Comparison of ENCODE assay signal across 8 cellular contexts in the genomic region with DNA sequence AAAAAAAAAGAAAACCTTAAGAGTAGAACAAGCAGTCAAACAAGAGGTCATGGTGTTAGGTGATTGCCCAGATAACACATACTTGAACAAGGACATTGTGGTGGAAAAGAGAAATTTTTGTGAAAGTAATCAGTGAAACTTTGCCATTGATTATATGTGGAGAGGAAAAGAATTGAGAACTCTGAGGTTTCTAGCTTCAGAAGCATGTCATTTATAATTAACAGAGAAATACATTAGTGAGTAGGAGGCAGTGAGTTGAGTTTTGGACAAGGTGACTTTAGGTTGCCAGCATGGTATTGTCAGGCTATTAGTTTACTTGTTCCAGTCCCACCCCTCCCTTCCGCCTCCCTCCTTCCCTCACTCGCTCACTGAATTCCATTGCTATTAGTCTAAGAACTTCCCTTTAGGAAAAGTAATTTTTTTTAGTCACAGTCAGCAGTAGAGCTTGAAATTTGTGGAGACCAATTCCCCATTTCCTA. TPM values are rescaled to one million over a fixed set of nuclear protein-coding genes. Genes with fewer than 3 reads are reported as not detected.
A peak's percentile ranks its signal among the peaks of the same experiment; 100 is the strongest.
DNase-seq lines count a peak whose midpoint lies in the region; ATAC-seq and TF ChIP-seq lines count a peak whose summit lies in the region.

No MANE protein-coding gene starts in this region.

- TF ChIP-seq CTCF in fibroblast of the aortic adventitia (IDR thresholded peaks at IDR 0.05; ENCODE audit: insufficient read depth, low read length) (no peak), vagina (IDR thresholded peaks at IDR 0.05) (no peak), Peyer's patch (IDR thresholded peaks at IDR 0.05) (no peak)

- TF ChIP-seq POLR2A in vagina (IDR thresholded peaks at IDR 0.05): no peak
- TF ChIP-seq POLR2A in Peyer's patch (IDR thresholded peaks at IDR 0.05): no peak

- H3K36me3 Mint-ChIP-seq in activated naive CD4-positive, alpha-beta T cell treated with anti-CD3 and anti-CD28 coated beads, Interleukin-2, amount 50 U/mL, for 24 hours: peaks cover 10% of the 10 kb centered on the region

- DNase-seq in activated naive CD4-positive, alpha-beta T cell treated with anti-CD3 and anti-CD28 coated beads, Interleukin-2, amount 50 U/mL, for 16 hours: no peak
- DNase-seq in fibroblast of the aortic adventitia (ENCODE audit: low read depth) (peak; percentile 82), vagina (ENCODE audit: extremely low spot score in 2 of 2) (no peak), Peyer's patch (no peak), nucleus accumbens (lab: John Stamatoyannopoulos, UW) (no peak)

- peak; percentile 86 for ATAC-seq in SK-N-SH treated with all-trans-retinoic acid at 6 μM for 48 hours
- no peak for ATAC-seq in HG03469 (IDR thresholded peaks at IDR 0.05; ENCODE audit: unreplicated experiment)

- H3K36me3 ChIP-seq in vagina: no peaks in the 10 kb centered on the region
- no peaks in the 10 kb centered on the region for H3K36me3 ChIP-seq in Peyer's patch

- H3K27me3 ChIP-seq in vagina: no peaks in the 10 kb centered on the region
- H3K27me3 ChIP-seq in Peyer's patch: no peaks in the 10 kb centered on the region

- H3K27ac ChIP-seq in vagina: peak overlapping the region; percentile 51
- no peak overlapping the region for H3K27ac ChIP-seq in Peyer's patch

- peaks cover 89% of the 10 kb centered on the region for H3K4me1 Mint-ChIP-seq in activated naive CD4-positive, alpha-beta T cell treated with anti-CD3 and anti-CD28 coated beads, Interleukin-2, amount 50 U/mL, for 24 hours

- no peaks in the 10 kb centered on the region for H3K27me3 Mint-ChIP-seq in activated naive CD4-positive, alpha-beta T cell treated with anti-CD3 and anti-CD28 coated beads, Interleukin-2, amount 50 U/mL, for 24 hours

- H3K4me1 ChIP-seq in vagina (peaks cover 86% of the 10 kb centered on the region), Peyer's patch (peaks cover 0 to 52% (median 4%) of the 10 kb centered on the region in 4 donors)

- H3K4me3 ChIP-seq in fibroblast of the aortic adventitia (ENCODE audit: low read depth, low read length): no peak overlapping the region
- H3K4me3 ChIP-seq in vagina: no peak overlapping the region
- no peak overlapping the region for H3K4me3 ChIP-seq in Peyer's patch

- intact Hi-C loops in vagina (cut with DNase I): no loop called here

- peak overlapping the region; percentile 65 for H3K4me3 Mint-ChIP-seq in activated naive CD4-positive, alpha-beta T cell treated with anti-CD3 and anti-CD28 coated beads, Interleukin-2, amount 50 U/mL, for 24 hours

- peak overlapping the region; percentile 94 for H3K27ac Mint-ChIP-seq in activated naive CD4-positive, alpha-beta T cell treated with anti-CD3 and anti-CD28 coated beads, Interleukin-2, amount 50 U/mL, for 24 hours

- H3K9me3 Mint-ChIP-seq in activated naive CD4-positive, alpha-beta T cell treated with anti-CD3 and anti-CD28 coated beads, Interleukin-2, amount 50 U/mL, for 24 hours: no peaks in the 10 kb centered on the region

- H3K9me3 ChIP-seq in vagina (no peaks in the 10 kb centered on the region), Peyer's patch (no peaks in the 10 kb centered on the region)

TF ChIP-seq in SK-N-SH treated with all-trans-retinoic acid at 6 μM for 48 hours, 23 proteins besides CTCF, POLR2A, EP300 and RAD21:
- TF ChIP-seq CSDC2 (CRISPR knock-in tag; IDR thresholded peaks at IDR 0.05): no peak
- TF ChIP-seq, protein P1, sequence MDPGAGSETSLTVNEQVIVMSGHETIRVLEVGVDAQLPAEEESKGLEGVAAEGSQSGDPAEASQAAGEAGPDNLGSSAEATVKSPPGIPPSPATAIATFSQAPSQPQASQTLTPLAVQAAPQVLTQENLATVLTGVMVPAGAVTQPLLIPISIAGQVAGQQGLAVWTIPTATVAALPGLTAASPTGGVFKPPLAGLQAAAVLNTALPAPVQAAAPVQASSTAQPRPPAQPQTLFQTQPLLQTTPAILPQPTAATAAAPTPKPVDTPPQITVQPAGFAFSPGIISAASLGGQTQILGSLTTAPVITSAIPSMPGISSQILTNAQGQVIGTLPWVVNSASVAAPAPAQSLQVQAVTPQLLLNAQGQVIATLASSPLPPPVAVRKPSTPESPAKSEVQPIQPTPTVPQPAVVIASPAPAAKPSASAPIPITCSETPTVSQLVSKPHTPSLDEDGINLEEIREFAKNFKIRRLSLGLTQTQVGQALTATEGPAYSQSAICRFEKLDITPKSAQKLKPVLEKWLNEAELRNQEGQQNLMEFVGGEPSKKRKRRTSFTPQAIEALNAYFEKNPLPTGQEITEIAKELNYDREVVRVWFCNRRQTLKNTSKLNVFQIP (CRISPR knock-in tag; IDR thresholded peaks at IDR 0.05; ENCODE audit: borderline replicate concordance, low read depth): no peak
- TF ChIP-seq TOX (CRISPR knock-in tag; IDR thresholded peaks at IDR 0.05; ENCODE audit: borderline replicate concordance): no peak
- no peak for TF ChIP-seq SNAI2 (CRISPR knock-in tag; IDR thresholded peaks at IDR 0.05)
- TF ChIP-seq, protein P2, sequence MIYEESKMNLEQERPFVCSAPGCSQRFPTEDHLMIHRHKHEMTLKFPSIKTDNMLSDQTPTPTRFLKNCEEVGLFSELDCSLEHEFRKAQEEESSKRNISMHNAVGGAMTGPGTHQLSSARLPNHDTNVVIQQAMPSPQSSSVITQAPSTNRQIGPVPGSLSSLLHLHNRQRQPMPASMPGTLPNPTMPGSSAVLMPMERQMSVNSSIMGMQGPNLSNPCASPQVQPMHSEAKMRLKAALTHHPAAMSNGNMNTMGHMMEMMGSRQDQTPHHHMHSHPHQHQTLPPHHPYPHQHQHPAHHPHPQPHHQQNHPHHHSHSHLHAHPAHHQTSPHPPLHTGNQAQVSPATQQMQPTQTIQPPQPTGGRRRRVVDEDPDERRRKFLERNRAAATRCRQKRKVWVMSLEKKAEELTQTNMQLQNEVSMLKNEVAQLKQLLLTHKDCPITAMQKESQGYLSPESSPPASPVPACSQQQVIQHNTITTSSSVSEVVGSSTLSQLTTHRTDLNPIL (CRISPR knock-in tag; IDR thresholded peaks at IDR 0.05; ENCODE audit: low read depth): no peak
- no peak for TF ChIP-seq ZC3H10 (CRISPR knock-in tag; IDR thresholded peaks at IDR 0.05)
- TF ChIP-seq GLIS3 (CRISPR knock-in tag; IDR thresholded peaks at IDR 0.05): no peak
- TF ChIP-seq ISL1 (CRISPR knock-in tag; IDR thresholded peaks at IDR 0.05): no peak
- no peak for TF ChIP-seq ESRRG (CRISPR knock-in tag; IDR thresholded peaks at IDR 0.05)
- TF ChIP-seq, protein P3, sequence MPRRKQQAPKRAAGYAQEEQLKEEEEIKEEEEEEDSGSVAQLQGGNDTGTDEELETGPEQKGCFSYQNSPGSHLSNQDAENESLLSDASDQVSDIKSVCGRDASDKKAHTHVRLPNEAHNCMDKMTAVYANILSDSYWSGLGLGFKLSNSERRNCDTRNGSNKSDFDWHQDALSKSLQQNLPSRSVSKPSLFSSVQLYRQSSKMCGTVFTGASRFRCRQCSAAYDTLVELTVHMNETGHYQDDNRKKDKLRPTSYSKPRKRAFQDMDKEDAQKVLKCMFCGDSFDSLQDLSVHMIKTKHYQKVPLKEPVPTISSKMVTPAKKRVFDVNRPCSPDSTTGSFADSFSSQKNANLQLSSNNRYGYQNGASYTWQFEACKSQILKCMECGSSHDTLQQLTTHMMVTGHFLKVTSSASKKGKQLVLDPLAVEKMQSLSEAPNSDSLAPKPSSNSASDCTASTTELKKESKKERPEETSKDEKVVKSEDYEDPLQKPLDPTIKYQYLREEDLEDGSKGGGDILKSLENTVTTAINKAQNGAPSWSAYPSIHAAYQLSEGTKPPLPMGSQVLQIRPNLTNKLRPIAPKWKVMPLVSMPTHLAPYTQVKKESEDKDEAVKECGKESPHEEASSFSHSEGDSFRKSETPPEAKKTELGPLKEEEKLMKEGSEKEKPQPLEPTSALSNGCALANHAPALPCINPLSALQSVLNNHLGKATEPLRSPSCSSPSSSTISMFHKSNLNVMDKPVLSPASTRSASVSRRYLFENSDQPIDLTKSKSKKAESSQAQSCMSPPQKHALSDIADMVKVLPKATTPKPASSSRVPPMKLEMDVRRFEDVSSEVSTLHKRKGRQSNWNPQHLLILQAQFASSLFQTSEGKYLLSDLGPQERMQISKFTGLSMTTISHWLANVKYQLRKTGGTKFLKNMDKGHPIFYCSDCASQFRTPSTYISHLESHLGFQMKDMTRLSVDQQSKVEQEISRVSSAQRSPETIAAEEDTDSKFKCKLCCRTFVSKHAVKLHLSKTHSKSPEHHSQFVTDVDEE (CRISPR knock-in tag; IDR thresholded peaks at IDR 0.05): no peak
- no peak for TF ChIP-seq ZNF70 (CRISPR knock-in tag; IDR thresholded peaks at IDR 0.05)
- no peak for TF ChIP-seq ARNTL (CRISPR knock-in tag; IDR thresholded peaks at IDR 0.05; ENCODE audit: borderline replicate concordance, low read depth)
- no peak for TF ChIP-seq OSR1 (CRISPR knock-in tag; IDR thresholded peaks at IDR 0.05)
- no peak for TF ChIP-seq RARB (CRISPR knock-in tag; IDR thresholded peaks at IDR 0.05)
- TF ChIP-seq TCF4 (CRISPR knock-in tag; IDR thresholded peaks at IDR 0.05; ENCODE audit: borderline replicate concordance): no peak
- TF ChIP-seq, protein P4, sequence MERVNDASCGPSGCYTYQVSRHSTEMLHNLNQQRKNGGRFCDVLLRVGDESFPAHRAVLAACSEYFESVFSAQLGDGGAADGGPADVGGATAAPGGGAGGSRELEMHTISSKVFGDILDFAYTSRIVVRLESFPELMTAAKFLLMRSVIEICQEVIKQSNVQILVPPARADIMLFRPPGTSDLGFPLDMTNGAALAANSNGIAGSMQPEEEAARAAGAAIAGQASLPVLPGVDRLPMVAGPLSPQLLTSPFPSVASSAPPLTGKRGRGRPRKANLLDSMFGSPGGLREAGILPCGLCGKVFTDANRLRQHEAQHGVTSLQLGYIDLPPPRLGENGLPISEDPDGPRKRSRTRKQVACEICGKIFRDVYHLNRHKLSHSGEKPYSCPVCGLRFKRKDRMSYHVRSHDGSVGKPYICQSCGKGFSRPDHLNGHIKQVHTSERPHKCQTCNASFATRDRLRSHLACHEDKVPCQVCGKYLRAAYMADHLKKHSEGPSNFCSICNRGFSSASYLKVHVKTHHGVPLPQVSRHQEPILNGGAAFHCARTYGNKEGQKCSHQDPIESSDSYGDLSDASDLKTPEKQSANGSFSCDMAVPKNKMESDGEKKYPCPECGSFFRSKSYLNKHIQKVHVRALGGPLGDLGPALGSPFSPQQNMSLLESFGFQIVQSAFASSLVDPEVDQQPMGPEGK (CRISPR knock-in tag; IDR thresholded peaks at IDR 0.05; ENCODE audit: borderline replicate concordance): no peak

RNA-seq across cellular contexts. Expression of a gene that starts 17.2 kb away (rescaled TPM):
- total RNA-seq in fibroblast of the aortic adventitia (ENCODE audit: low replicate concordance) (20.2 and 40.0 TPM in 2 replicates), vagina (80.5 TPM), Peyer's patch (10 to 100 TPM; 48.2 to 84.6 (median 52.8) TPM)
